28 cellular contexts compared by ENCODE assay signal in the genomic region with DNA sequence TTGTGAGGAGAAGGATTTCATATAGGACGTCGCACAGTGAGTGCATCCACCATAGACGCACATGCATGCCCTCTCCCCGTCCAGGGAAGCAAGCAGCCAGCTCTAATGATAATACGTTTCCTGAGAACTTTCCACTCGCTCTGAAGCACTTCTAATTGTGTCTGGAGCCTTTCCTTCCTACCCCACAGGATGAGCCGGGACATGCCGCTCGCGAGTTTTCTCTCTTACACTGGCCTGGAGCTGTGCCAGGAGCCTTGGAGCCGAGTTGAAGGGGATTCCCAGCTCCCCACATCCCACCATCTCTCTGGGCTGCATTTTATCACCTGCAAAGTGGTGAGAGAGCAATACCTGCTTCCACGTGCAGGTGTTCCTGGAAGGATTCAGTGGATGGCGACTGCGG.
"Had no signal": no experiment of that assay in that cellular context is flagged by ENCODE, and none has a peak within 500 bp of the region (broad histone marks: within the 10 kb centered on the region; RNA-seq: fewer than 3 reads in every experiment).

No MANE protein-coding gene starts in this region.

- H3K79me2 ChIP-seq: parathyroid adenoma had no signal

- H3K27me3 Mint-ChIP-seq: activated naive CD8-positive, alpha-beta T cell treated with anti-CD3 and anti-CD28 coated beads, Interleukin-2, amount 10 ng/mL, durations not matched to agents 7 days and 5 days had no signal

- H3K27me3 ChIP-seq: brain microvascular endothelial cell, right atrium auricular region had no signal

- H3K36me3 Mint-ChIP-seq: activated naive CD4-positive, alpha-beta T cell treated with anti-CD3 and anti-CD28 coated beads, Interleukin-2, amount 10 ng/mL, durations not matched to agents 7 days and 5 days; activated naive CD8-positive, alpha-beta T cell treated with anti-CD3 and anti-CD28 coated beads, Interleukin-2, amount 10 ng/mL, durations not matched to agents 7 days and 5 days; naive thymus-derived CD8-positive, alpha-beta T cell; stimulated activated naive B cell treated with anti-CD40 and anti-IgM and Interleukin-4, amounts not matched to agents 10 μg/mL and 1 μg/mL and 100 μg/mL, for 72 hours had no signal

- H3K27ac ChIP-seq: brain microvascular endothelial cell, esophagus muscularis mucosa, left ventricle myocardium inferior, parathyroid adenoma, right atrium auricular region, suprapubic skin, tibial nerve had no signal

- H3K9me3 ChIP-seq: esophagus muscularis mucosa, left ventricle myocardium inferior, right atrium auricular region, suprapubic skin had no signal

- H3K4me3 ChIP-seq: esophagus muscularis mucosa, left ventricle myocardium inferior, right atrium auricular region, suprapubic skin, tibial nerve had no signal

- H2AFZ ChIP-seq: parathyroid adenoma had no signal

- DNase-seq: activated CD4-positive, alpha-beta T cell treated with anti-CD3 and anti-CD28 coated beads for 36 hours; activated CD4-positive, alpha-beta T cell treated with anti-CD3 and anti-CD28 coated beads, Interleukin-2, amount 50 U/mL, for 4 hours; activated CD4-positive, CD25-positive, alpha-beta regulatory T cell; activated CD8-positive, alpha-beta memory T cell treated with anti-CD3 and anti-CD28 coated beads, Interleukin-2, amount 50 U/mL, for 4 hours; activated gamma-delta T cell; activated naive CD4-positive, alpha-beta T cell treated with anti-CD3 and anti-CD28 coated beads, Interleukin-2, amount 10 ng/mL, durations not matched to agents 7 days and 5 days; activated naive CD8-positive, alpha-beta T cell treated with anti-CD3 and anti-CD28 coated beads, Interleukin-2, amount 10 ng/mL, durations not matched to agents 7 days and 5 days; activated T-cell treated with anti-CD3 and anti-CD28 coated beads, Interleukin-2, amount 50 U/mL, for 24 hours; brain microvascular endothelial cell; cortex of kidney; foreskin melanocyte; left ventricle myocardium inferior; midbrain; occipital lobe; stimulated activated CD4-positive, alpha-beta T cell treated with anti-CD3 and anti-CD28 coated beads, Interleukin-15, amount 100 ng/mL, for 24 hours; stimulated activated CD4-positive, alpha-beta T cell treated with anti-CD3 and anti-CD28 coated beads, Interleukin-2, amount 100 ng/mL, for 24 hours; stimulated activated naive B cell treated with anti-CD40 and anti-IgM and Interleukin-4, amounts not matched to agents 10 μg/mL and 1 μg/mL and 100 μg/mL, for 72 hours; T-helper 1 cell had no signal

- H3K4me3 Mint-ChIP-seq: activated CD4-positive, alpha-beta T cell treated with anti-CD3 and anti-CD28 coated beads for 36 hours; activated naive CD4-positive, alpha-beta T cell treated with anti-CD3 and anti-CD28 coated beads, Interleukin-2, amount 10 ng/mL, durations not matched to agents 7 days and 5 days; activated naive CD8-positive, alpha-beta T cell treated with anti-CD3 and anti-CD28 coated beads, Interleukin-2, amount 10 ng/mL, durations not matched to agents 7 days and 5 days; activated T-cell treated with anti-CD3 and anti-CD28 coated beads, Interleukin-2, amount 50 U/mL, for 24 hours; naive thymus-derived CD8-positive, alpha-beta T cell; neural crest cell; stimulated activated naive B cell treated with anti-CD40 and anti-IgM and Interleukin-4, amounts not matched to agents 10 μg/mL and 1 μg/mL and 100 μg/mL, for 72 hours; T-helper 2 cell treated with Interferon-gamma antibody and Interleukin-4, amounts not matched to agents 5 μg/mL and 100 μg/mL, for 36 hours had no signal

- H3K9ac ChIP-seq: parathyroid adenoma had no signal

- H3K27ac Mint-ChIP-seq: activated CD4-positive, alpha-beta T cell treated with anti-CD3 and anti-CD28 coated beads for 36 hours; activated naive CD4-positive, alpha-beta T cell treated with anti-CD3 and anti-CD28 coated beads, Interleukin-2, amount 10 ng/mL, durations not matched to agents 7 days and 5 days; activated naive CD8-positive, alpha-beta T cell treated with anti-CD3 and anti-CD28 coated beads, Interleukin-2, amount 10 ng/mL, durations not matched to agents 7 days and 5 days; activated T-cell treated with anti-CD3 and anti-CD28 coated beads, Interleukin-2, amount 50 U/mL, for 24 hours; naive thymus-derived CD8-positive, alpha-beta T cell; stimulated activated naive B cell treated with anti-CD40 and anti-IgM and Interleukin-4, amounts not matched to agents 10 μg/mL and 1 μg/mL and 100 μg/mL, for 72 hours; T-helper 2 cell treated with Interferon-gamma antibody and Interleukin-4, amounts not matched to agents 5 μg/mL and 100 μg/mL, for 36 hours had no signal

- H3K4me1 Mint-ChIP-seq: activated CD4-positive, alpha-beta T cell treated with anti-CD3 and anti-CD28 coated beads for 36 hours; activated naive CD4-positive, alpha-beta T cell treated with anti-CD3 and anti-CD28 coated beads, Interleukin-2, amount 10 ng/mL, durations not matched to agents 7 days and 5 days; activated naive CD8-positive, alpha-beta T cell treated with anti-CD3 and anti-CD28 coated beads, Interleukin-2, amount 10 ng/mL, durations not matched to agents 7 days and 5 days; naive thymus-derived CD8-positive, alpha-beta T cell; stimulated activated naive B cell treated with anti-CD40 and anti-IgM and Interleukin-4, amounts not matched to agents 10 μg/mL and 1 μg/mL and 100 μg/mL, for 72 hours had no signal

- H3K4me1 ChIP-seq: esophagus muscularis mucosa, parathyroid adenoma, right atrium auricular region had no signal

- H3K9me3 Mint-ChIP-seq: activated naive CD4-positive, alpha-beta T cell treated with anti-CD3 and anti-CD28 coated beads, Interleukin-2, amount 10 ng/mL, durations not matched to agents 7 days and 5 days; activated naive CD8-positive, alpha-beta T cell treated with anti-CD3 and anti-CD28 coated beads, Interleukin-2, amount 10 ng/mL, durations not matched to agents 7 days and 5 days; activated T-cell treated with anti-CD3 and anti-CD28 coated beads, Interleukin-2, amount 50 U/mL, for 24 hours; stimulated activated naive B cell treated with anti-CD40 and anti-IgM and Interleukin-4, amounts not matched to agents 10 μg/mL and 1 μg/mL and 100 μg/mL, for 72 hours; T-helper 2 cell treated with Interferon-gamma antibody and Interleukin-4, amounts not matched to agents 5 μg/mL and 100 μg/mL, for 36 hours had no signal

- H3K36me3 ChIP-seq: brain microvascular endothelial cell, esophagus muscularis mucosa, left ventricle myocardium inferior, right atrium auricular region, suprapubic skin, tibial nerve had no signal

- FAIRE-seq: astrocyte, islet of Langerhans had no signal
